In the genomic region with DNA sequence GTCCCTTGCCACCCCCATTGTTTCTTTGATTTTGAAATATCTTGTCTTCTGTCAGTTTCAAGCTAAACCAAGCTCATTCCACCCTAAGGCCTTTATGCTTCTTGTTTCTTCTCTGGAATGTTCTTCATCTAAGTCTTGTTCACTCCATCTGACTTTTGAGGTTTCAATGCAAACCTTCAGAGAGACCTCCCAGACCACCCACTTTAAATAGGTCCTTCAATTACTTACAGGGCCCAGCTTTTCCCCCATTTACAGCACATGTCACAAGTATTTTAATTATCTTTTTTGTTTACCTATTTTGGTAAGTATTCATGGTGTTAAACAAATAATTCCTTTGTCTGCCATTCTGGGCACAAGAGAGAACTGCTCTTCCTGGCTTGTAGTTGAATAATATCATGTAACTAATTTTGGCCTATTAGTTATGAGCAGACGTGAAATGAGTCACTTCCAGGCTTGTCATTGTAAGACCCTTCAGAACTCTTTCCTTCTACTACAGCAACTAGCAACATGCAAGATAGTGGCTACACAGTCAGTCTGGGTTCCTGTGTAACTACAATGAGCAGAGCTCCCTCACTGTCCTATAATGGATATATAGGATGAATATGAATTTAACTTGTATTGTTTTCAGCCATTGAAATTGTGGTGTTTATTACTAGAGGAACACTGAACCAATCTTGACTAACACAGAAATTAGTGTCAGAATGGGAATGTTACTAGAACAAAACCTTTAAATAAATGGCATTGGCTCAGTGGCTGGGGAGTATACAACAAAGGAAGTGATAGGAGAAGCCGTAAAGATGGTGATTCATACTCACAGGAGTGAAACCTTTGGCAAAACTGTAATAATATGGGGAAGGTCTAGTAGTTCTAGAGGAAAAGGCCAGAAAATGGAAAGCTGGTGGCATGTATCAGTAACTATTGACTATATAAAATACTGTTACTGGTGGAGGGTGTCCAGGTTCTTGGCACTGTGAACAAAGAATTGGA, we compare ENCODE assay signal across 8 cellular contexts. TPM values are rescaled to one million over a fixed set of nuclear protein-coding genes. Genes with fewer than 3 reads are reported as not detected.
DNase-seq lines count a peak whose midpoint lies in the region; ATAC-seq and TF ChIP-seq lines count a peak whose summit lies in the region.

No MANE protein-coding gene starts in this region.

- peak overlapping the region; percentile 17 for H3K4me3 Mint-ChIP-seq in MCF 10A (ENCODE audit: unreplicated experiment)

- CTCF ChIA-PET in MCF 10A (lab: Yijun Ruan, JAX): interaction anchor here (0.7 to 1.5 kb wide), 4 partner anchors 21 to 316 kb away, joined by 3 to 5 read pairs (median 3); no protein-coding TSS in a partner anchor

- no peak for TF ChIP-seq POLR2A in GM18505 (IDR thresholded peaks at IDR 0.05; ENCODE audit: borderline replicate concordance, extremely low read depth, insufficient read depth, insufficient read length)

- POLR2A ChIA-PET in MCF 10A (lab: Yijun Ruan, JAX): no interaction called here

- H3K36me3 Mint-ChIP-seq in MCF 10A (ENCODE audit: insufficient read depth, unreplicated experiment): peaks cover 11% of the 10 kb centered on the region

- no peaks in the 10 kb centered on the region for H3K27me3 Mint-ChIP-seq in MCF 10A (ENCODE audit: insufficient read depth, unreplicated experiment)

- intact Hi-C loops in MCF 10A (cut with micrococcal nuclease): no loop called here

- H3K27ac Mint-ChIP-seq in MCF 10A (ENCODE audit: low read depth, unreplicated experiment): peak overlapping the region; percentile 8

- BruUV-seq in MCF 10A (replicated peaks; lab: Mats Ljungman, UMichigan): no TSS peak

- DNase-seq in MCF 10A (ENCODE audit: unreplicated experiment) (peak; percentile 13), non-pigmented ciliary epithelial cell (ENCODE audit: low read depth) (peak; percentile 30), NCI-H1417 treated with DMSO at 0.1 percent for 48 hours (lab: John Stamatoyannopoulos, UW) (no peak), midbrain (lab: John Stamatoyannopoulos, UW) (no peak), UCSD-AML1 (lab: John Stamatoyannopoulos, UW; ENCODE audit: unreplicated experiment) (no peak)

- H3K4me1 Mint-ChIP-seq in MCF 10A (ENCODE audit: insufficient read depth, unreplicated experiment): peaks cover 21% of the 10 kb centered on the region

- no peak for TF ChIP-seq CTCF in MCF 10A (IDR thresholded peaks at IDR 0.05; ENCODE audit: unreplicated experiment)

- ATAC-seq in GM18505 (IDR thresholded peaks at IDR 0.05; ENCODE audit: unreplicated experiment) (peak; percentile 19), HG03442 (IDR thresholded peaks at IDR 0.05; ENCODE audit: unreplicated experiment) (peak; percentile 18), HG03439 (IDR thresholded peaks at IDR 0.05; ENCODE audit: unreplicated experiment) (no peak)

- no peaks in the 10 kb centered on the region for H3K9me3 Mint-ChIP-seq in MCF 10A (ENCODE audit: unreplicated experiment)

RNA-seq across cellular contexts. Expression of a gene that starts 2.8 kb away (rescaled TPM):
- total RNA-seq in MCF 10A (2022): 153 and 178 TPM in 2 replicates

Comparison
In these comparisons a context has a peak if more than half of its experiments do, and no peak if none do; other contexts are left out.
1. DNase-seq: peak in MCF 10A (single experiment) and non-pigmented ciliary epithelial cell (single experiment); none in NCI-H1417 treated with DMSO at 0.1 percent for 48 hours (single experiment), midbrain (single experiment) and UCSD-AML1 (single experiment).